17 cellular contexts compared by ENCODE assay signal in genomic region chr17:36133629-36134259, GRCh38. TPM values are rescaled to one million over a fixed set of nuclear protein-coding genes. Genes with fewer than 3 reads are reported as not detected.
A peak's percentile ranks its signal among the peaks of the same experiment; 100 is the strongest.
DNase-seq lines count a peak whose midpoint lies in the region; ATAC-seq, FAIRE-seq and TF ChIP-seq lines count a peak whose summit lies in the region.
"Had no signal": no experiment of that assay in that cellular context is flagged by ENCODE, and none has a peak within 500 bp of the region (broad histone marks: within the 10 kb centered on the region; RNA-seq: fewer than 3 reads in every experiment).

No MANE protein-coding gene starts in this region.

- DNase-seq in GM23248 (peak; percentile 9), NCI-H748 (lab: John Stamatoyannopoulos, UW; ENCODE audit: unreplicated experiment) (peak; percentile 61), epithelial cell of proximal tubule (ENCODE audit: low read depth) (peak; percentile 3), pancreas (no peak), nephron progenitor cell (no peak), cardiac septum (ENCODE audit: low spot score) (no peak)
- DNase-seq in central memory CD4-positive, alpha-beta T cell = no peak
- DNase-seq: activated naive CD8-positive, alpha-beta T cell treated with anti-CD3 and anti-CD28 coated beads for 36 hours; C1 segment of cervical spinal cord; erythroblast; GDM1; hippocampal formation; left ventricle myocardium superior; NCI-H446 treated with DMSO at 0.1 percent for 48 hours; tibial artery had no signal

- H3K27me3 ChIP-seq in GM23248 (replicated peaks; ENCODE audit: insufficient read depth) = no peaks in the 10 kb centered on the region; the same call in none of the 2 replicates
- H3K27me3 ChIP-seq in pancreas = no peaks in the 10 kb centered on the region

- H3K4me2 ChIP-seq in GM23248 (ENCODE audit: unreplicated experiment) = no peak overlapping the region

- no peak overlapping the region for H3K27ac ChIP-seq in GM23248
- H3K27ac ChIP-seq in pancreas = no peak overlapping the region
- H3K27ac ChIP-seq: tibial artery had no signal

- WGBS in GM23248 (ENCODE audit: low coverage in 1 of 2, low lambda C conversion rate in 2 of 2, missing lambda C conversion rate in 2 of 2), 2 experiments = 32 to 34% methylated on average over 4 of the region's 4 CpGs
- WGBS in pancreas, 2 donors = 37 to 42% methylated on average over 4 of the region's 4 CpGs

- H3K4me3 ChIP-seq in GM23248 = no peak overlapping the region
- H3K4me3 ChIP-seq in epithelial cell of proximal tubule (ENCODE audit: low read depth, low read length) = no peak overlapping the region
- H3K4me3 ChIP-seq in pancreas = no peak overlapping the region
- H3K4me3 ChIP-seq: tibial artery had no signal

- H3K9me3 Mint-ChIP-seq in nephron progenitor cell = peaks cover 6% of the 10 kb centered on the region

- H3K79me2 ChIP-seq in GM23248 (ENCODE audit: insufficient read depth) = no peaks in the 10 kb centered on the region

- H3F3A ChIP-seq in GM23248 (ENCODE audit: insufficient read depth) = no peaks in the 10 kb centered on the region

- H3K36me3 Mint-ChIP-seq in nephron progenitor cell (ENCODE audit: low read depth) = no peaks in the 10 kb centered on the region

- intact Hi-C loops in pancreas (cut with DNase I) = no loop called here
- intact Hi-C loops in cardiac septum (cut with DNase I) = no loop called here

- peaks cover 15% of the 10 kb centered on the region for H3K27me3 Mint-ChIP-seq in nephron progenitor cell (ENCODE audit: low read depth, poor library complexity)
- H3K27me3 Mint-ChIP-seq: natural killer cell treated with Interleukin-12 subunit alpha and Interleukin-12 subunit beta and Interleukin-15 and Interleukin-18, amount 100 ng/mL, for 72 hours had no signal

- no peak overlapping the region for H3K9ac ChIP-seq in GM23248

- H3K27ac Mint-ChIP-seq in nephron progenitor cell = no peak overlapping the region
- H3K27ac Mint-ChIP-seq: activated naive CD8-positive, alpha-beta T cell treated with anti-CD3 and anti-CD28 coated beads for 36 hours had no signal

- no peak overlapping the region for H3K4me3 Mint-ChIP-seq in nephron progenitor cell
- H3K4me3 Mint-ChIP-seq: activated naive CD8-positive, alpha-beta T cell treated with anti-CD3 and anti-CD28 coated beads for 36 hours; natural killer cell treated with Interleukin-12 subunit alpha and Interleukin-12 subunit beta and Interleukin-15 and Interleukin-18, amount 100 ng/mL, for 72 hours had no signal

- no peaks in the 10 kb centered on the region for H4K20me1 ChIP-seq in GM23248 (ENCODE audit: insufficient read depth)

- no peaks in the 10 kb centered on the region for H3K9me3 ChIP-seq in GM23248 (ENCODE audit: low read depth)
- H3K9me3 ChIP-seq in pancreas = no peaks in the 10 kb centered on the region
- H3K9me3 ChIP-seq: tibial artery had no signal

- TF ChIP-seq CTCF in epithelial cell of proximal tubule (conservative IDR thresholded peaks at IDR 0.05; ENCODE audit: low read depth, low read length) (no peak), pancreas (IDR thresholded peaks at IDR 0.05) (no peak), nephron progenitor cell (IDR thresholded peaks at IDR 0.05) (no peak)

- in situ Hi-C loops in GM23248 (cut with MboI) = no loop called here

- peaks cover 9% of the 10 kb centered on the region for H3K4me1 Mint-ChIP-seq in nephron progenitor cell

- H3K9me2 ChIP-seq in GM23248 (ENCODE audit: insufficient read depth) = no peaks in the 10 kb centered on the region

- H3K4me1 ChIP-seq in GM23248 (ENCODE audit: insufficient read depth) = no peaks in the 10 kb centered on the region
- no peaks in the 10 kb centered on the region for H3K4me1 ChIP-seq in pancreas
- H3K4me1 ChIP-seq: tibial artery had no signal

- peak; percentile 18 to 68 (median 32) for ATAC-seq in pancreas
- ATAC-seq in HG03457 (IDR thresholded peaks at IDR 0.05; ENCODE audit: unreplicated experiment) = no peak
- ATAC-seq: left ventricle myocardium superior; natural killer cell treated with Interleukin-12 subunit alpha and Interleukin-12 subunit beta and Interleukin-15 and Interleukin-18, amount 100 ng/mL, for 72 hours had no signal

- H2AFZ ChIP-seq in GM23248 = no peak overlapping the region

- H3K36me3 ChIP-seq in GM23248 (ENCODE audit: low read depth) (no peaks in the 10 kb centered on the region), pancreas (no peaks in the 10 kb centered on the region)
- H3K36me3 ChIP-seq: tibial artery had no signal

- no peak for FAIRE-seq in pancreas (lab: Jason Lieb, UNC)

RNA-seq across cellular contexts. Expression of gene CCL4, which starts 30.1 kb away (rescaled TPM):
- not detected in 2 replicates for total RNA-seq in GM23248 (2014; rRNA removed; shearing (Covaris generic))
- not detected in 2 replicates for polyA plus RNA-seq in GM23248 (2016; fragmentation: Nextera tagmentation; extraction: Ambion mirVana)
- 0.40 TPM in 1 of 2 replicates, not detected in the other for total RNA-seq in epithelial cell of proximal tubule
- total RNA-seq in pancreas = 1 to 10 TPM in 4 of 6 donors, under 1 TPM in 2; 0.28 to 2.0 (median 1.5) TPM
- under 1 TPM; 0.47 to 0.99 TPM for polyA plus RNA-seq in pancreas
- total RNA-seq in cardiac septum = 0.81 TPM

RNA-seq across cellular contexts. Expression of gene TBC1D3B, which starts 42.7 kb away (rescaled TPM):
- total RNA-seq in GM23248 (2014; rRNA removed; shearing (Covaris generic)) = not detected in 2 replicates
- polyA plus RNA-seq in GM23248 (2016; fragmentation: Nextera tagmentation; extraction: Ambion mirVana) (0.64 and 1.0 TPM in 2 replicates), pancreas (1 to 10 TPM; 3.9 to 4.5 TPM)
- total RNA-seq in epithelial cell of proximal tubule (4.8 TPM in 1 of 2 replicates, not detected in the other), pancreas (1 to 10 TPM; 2.2 to 5.7 (median 3.4) TPM), cardiac septum (3.3 TPM)

RNA-seq across cellular contexts. Expression of gene CCL3, which starts 43.8 kb away (rescaled TPM):
- total RNA-seq in GM23248 (2014; rRNA removed; shearing (Covaris generic)) = not detected in 2 replicates
- not detected in 2 replicates for polyA plus RNA-seq in GM23248 (2016; fragmentation: Nextera tagmentation; extraction: Ambion mirVana)
- 1.3 TPM in 1 of 2 replicates, not detected in the other for total RNA-seq in epithelial cell of proximal tubule
- total RNA-seq in pancreas = 1 to 10 TPM in 4 of 6 donors, under 1 TPM in 2; 0.28 to 3.5 (median 1.2) TPM
- under 1 TPM; 0.56 to 0.76 TPM for polyA plus RNA-seq in pancreas
- total RNA-seq in cardiac septum = 0.86 TPM
- total RNA-seq: left ventricle myocardium superior had no signal

Comparison
In these comparisons a context has a peak if more than half of its experiments do, and no peak if none do; other contexts are left out.
1. DNase-seq: peak in GM23248 (single experiment), NCI-H748 (single experiment) and epithelial cell of proximal tubule (single experiment); none in pancreas (0 of 6), central memory CD4-positive, alpha-beta T cell (single experiment), nephron progenitor cell (single experiment) and cardiac septum (single experiment).